22 cellular contexts compared by ENCODE assay signal in genomic region chr7:71659622-71660021, GRCh38.
"Had no signal": no experiment of that assay in that cellular context is flagged by ENCODE, and none has a peak within 500 bp of the region (broad histone marks: within the 10 kb centered on the region; RNA-seq: fewer than 3 reads in every experiment).

No MANE protein-coding gene starts in this region.

- H3K36me3 ChIP-seq: SJSA1 had no signal

- H3K9me3 ChIP-seq: SJSA1 had no signal

- DNase-seq: Kasumi-1, MM.1S, NCI-H1092 treated with DMSO at 0.1 percent for 48 hours, NCI-H1436, NCI-H187, NCI-H2029, NCI-H2081 treated with DMSO at 0.1 percent for 48 hours, NCI-H2171, NCI-H226, NCI-H446, NCI-H510A, NCI-H524 treated with DMSO at 0.1 percent for 48 hours, NCI-H69, NCI-H774, SIG-M5 had no signal

- H3K27ac ChIP-seq: HL-60, KMS-11, RWPE1, SJSA1, SK-N-MC had no signal

- H3K27me3 ChIP-seq: SJSA1 had no signal

- ATAC-seq: K562, Panc1 had no signal

- H3K4me1 ChIP-seq: SJSA1 had no signal

- H3K4me3 ChIP-seq: K562, SJSA1, SK-N-MC had no signal

- H3K4me2 ChIP-seq: KMS-11 had no signal
